In genomic region chr19:11480927-11481776, GRCh38 we compare ENCODE assay signal across 9 cellular contexts. TPM values are rescaled to one million over a fixed set of nuclear protein-coding genes. Genes with fewer than 3 reads are reported as not detected.
DNase-seq lines count a peak whose midpoint lies in the region; FAIRE-seq and TF ChIP-seq lines count a peak whose summit lies in the region.
"Had no signal": no experiment of that assay in that cellular context is flagged by ENCODE, and none has a peak within 500 bp of the region (broad histone marks: within the 10 kb centered on the region; RNA-seq: fewer than 3 reads in every experiment).

Gene ELAVL3, minus strand, starts transcription at chr19:11481046. Its CDS starts 438 bp downstream, at chr19:11480608.

- H3K36me3 ChIP-seq in H1 (ENCODE audit: control insufficient read depth in 2 of 4, insufficient read depth in 4 of 4, low read length in 3 of 4) (no peaks in the 10 kb centered on the region; a peak in 1 of 8 replicates), skeletal muscle satellite cell (ENCODE audit: insufficient read depth, low read length) (no peaks in the 10 kb centered on the region)

- no peak within 1 kb of the TSS for H3K27ac ChIP-seq in H1 (ENCODE audit: low read depth, low read length)
- H3K27ac ChIP-seq: SJSA1 had no signal

- H3K79me1 ChIP-seq in H1 (ENCODE audit: low read depth, low read length): no peaks in the 10 kb centered on the region

- no peak within 1 kb of the TSS for H3K4ac ChIP-seq in H1 (replicated peaks; ENCODE audit: insufficient read length, low read depth, low read length)

- no peak within 1 kb of the TSS for H3K23ac ChIP-seq in H1 (ENCODE audit: insufficient read length)

- no peak within 1 kb of the TSS for H3K56ac ChIP-seq in H1 (replicated peaks; ENCODE audit: insufficient read length, low read depth, low read length)

- no peak within 1 kb of the TSS for H2BK5ac ChIP-seq in H1 (ENCODE audit: low read depth, low read length)

- POLR2A ChIA-PET in H1 (lab: Charles Lee; ENCODE audit: partially characterized antibody): interaction anchor here (0.6 to 3.9 kb wide), 17 partner anchors 9 to 106 kb away, joined by 3 to 20 read pairs (median 4); no protein-coding TSS in a partner anchor

- H3K4me3 ChIP-seq in H1 (ENCODE audit: extremely low read depth in 1 of 4, insufficient read depth in 2 of 4, low read depth in 3 of 4, low read length in 4 of 4): peak within 1 kb of the TSS; percentile 11 to 58 (median 20); a peak in 7 of 8 replicates
- H3K4me3 ChIP-seq in skeletal muscle satellite cell (ENCODE audit: low read length): no peak within 1 kb of the TSS

- no peak for TF ChIP-seq RAD21 in H1 (IDR thresholded peaks at IDR 0.05 in 1 of 2, conservative IDR thresholded peaks at IDR 0.05 in 1 of 2; ENCODE audit: low read depth in 2 of 2, low read length in 2 of 2)

- H3K14ac ChIP-seq in H1 (ENCODE audit: insufficient read length): no peak within 1 kb of the TSS

- CTCF ChIA-PET in H1 (lab: Charles Lee; ENCODE audit: partially characterized antibody): interaction anchor here (1.1 to 6.4 kb wide), 7 partner anchors 8 to 100 kb away, joined by 3 to 37 read pairs (median 5); no protein-coding TSS in a partner anchor

- TF ChIP-seq EP300 in H1 (IDR thresholded peaks at IDR 0.05; ENCODE audit: borderline replicate concordance in 1 of 2, low read depth in 2 of 2, low read length in 2 of 2): no peak

- H3K79me2 ChIP-seq in H1 (ENCODE audit: control insufficient read depth in 1 of 2, insufficient read depth in 2 of 2, low read length in 2 of 2): no peaks in the 10 kb centered on the region

- no peak within 1 kb of the TSS for H2BK120ac ChIP-seq in H1 (replicated peaks; ENCODE audit: low read depth, low read length)

- H2BK20ac ChIP-seq in H1 (ENCODE audit: low read length): no peak within 1 kb of the TSS

- H3K4me2 ChIP-seq in H1 (ENCODE audit: insufficient read depth in 1 of 2, low read depth in 2 of 2, low read length in 2 of 2): peak within 1 kb of the TSS; percentile 34 to 65
- H3K4me2 ChIP-seq in skeletal muscle satellite cell (ENCODE audit: low read length): peak within 1 kb of the TSS; percentile 76

- peak in 1 of 2 experiments; percentile 57; a peak in 1 of 3 replicates for TF ChIP-seq POLR2A in H1 (IDR thresholded peaks at IDR 0.05; ENCODE audit: control extremely low read depth in 1 of 2, low read depth in 2 of 2, low read length in 2 of 2)

- TF ChIP-seq CTCF in H1 (IDR thresholded peaks at IDR 0.05; ENCODE audit: control extremely low read depth in 1 of 3, insufficient read depth in 1 of 3, low read depth in 1 of 3, low read length in 3 of 3): no peak

- no peak within 1 kb of the TSS for H4K5ac ChIP-seq in H1 (ENCODE audit: insufficient read length, low read depth, low read length)

- H3K9me3 ChIP-seq in H1 (ENCODE audit: insufficient read depth in 2 of 2, low read depth in 1 of 2, low read length in 1 of 2): no peaks in the 10 kb centered on the region; a peak in 1 of 4 replicates
- H3K9me3 ChIP-seq in skeletal muscle satellite cell (replicated peaks; ENCODE audit: low read length): no peaks in the 10 kb centered on the region

- H3K9ac ChIP-seq in H1 (replicated peaks in 1 of 4; ENCODE audit: extremely low read depth in 1 of 4, low read depth in 3 of 4, low read length in 3 of 4) (no peak within 1 kb of the TSS), skeletal muscle satellite cell (ENCODE audit: low read depth, low read length) (no peak within 1 kb of the TSS)

- H3K27me3 ChIP-seq in H1 (replicated peaks in 1 of 4; ENCODE audit: control insufficient read depth in 3 of 4, extremely low read depth in 1 of 4, insufficient read depth in 3 of 4, low read length in 3 of 4) (peaks cover 20 to 26% (median 23%) of the 10 kb centered on the region in 4 experiments), skeletal muscle satellite cell (ENCODE audit: control insufficient read depth, insufficient read depth, low read length) (peaks cover 45% of the 10 kb centered on the region)

- no peak within 1 kb of the TSS for H4K91ac ChIP-seq in H1 (replicated peaks; ENCODE audit: insufficient read length, low read length)

- H2AK5ac ChIP-seq in H1 (ENCODE audit: low read depth, low read length): no peak within 1 kb of the TSS

- H2BK12ac ChIP-seq in H1 (ENCODE audit: low read depth, low read length): no peak within 1 kb of the TSS

- no peak within 1 kb of the TSS; the same call in 1 of the 2 replicates for H4K8ac ChIP-seq in H1 (ENCODE audit: extremely low read depth, insufficient read depth, low read length)

- DNase-seq in SHP77 (lab: John Stamatoyannopoulos, UW): peak; percentile 43 to 69
- no peak for DNase-seq in SHP77 treated with DMSO at 0.1 percent for 48 hours (lab: John Stamatoyannopoulos, UW)
- DNase-seq in NCI-H345 treated with DMSO at 0.1 percent for 48 hours (lab: John Stamatoyannopoulos, UW; ENCODE audit: unreplicated experiment): peak; percentile 13
- DNase-seq in H1 (ENCODE audit: low read depth in 1 of 2, low spot score in 2 of 2): peak in 1 of 2 experiments; percentile 76
- DNase-seq in activated CD4-positive, CD25-positive, alpha-beta regulatory T cell (lab: John Stamatoyannopoulos, UW): no peak
- no peak for DNase-seq in ureter (ENCODE audit: low spot score)
- no peak for DNase-seq in islet precursor cell

- H2BK15ac ChIP-seq in H1 (ENCODE audit: low read length): no peak within 1 kb of the TSS

- no peak within 1 kb of the TSS for H3K18ac ChIP-seq in H1 (ENCODE audit: extremely low read depth, low read length)

- peaks cover 0 to 17% (median 5%) of the 10 kb centered on the region in 4 experiments; a peak in 5 of 7 replicates for H3K4me1 ChIP-seq in H1 (replicated peaks in 1 of 4; ENCODE audit: control insufficient read depth in 3 of 4, insufficient read depth in 4 of 4, low read length in 3 of 4)
- peaks cover 11% of the 10 kb centered on the region for H3K4me1 ChIP-seq in skeletal muscle satellite cell (ENCODE audit: control insufficient read depth, insufficient read depth, low read length)

- FAIRE-seq in H1 (lab: Jason Lieb, UNC): no peak

- H4K20me1 ChIP-seq in H1 (replicated peaks in 1 of 2; ENCODE audit: control insufficient read depth in 1 of 2, insufficient read depth in 2 of 2, low read length in 2 of 2): peaks cover 0 to 7% of the 10 kb centered on the region in 2 experiments

- no peak within 1 kb of the TSS for H2AFZ ChIP-seq in H1 (ENCODE audit: low read length)

- 28% methylated on average over 40 of the region's 52 CpGs; no CpG with 5 or more reads in 1 of the 2 experiments for WGBS in H1 (ENCODE audit: extremely low coverage in 1 of 2, insufficient coverage in 1 of 2, insufficient read length in 1 of 2, insufficient replicate concordance in 2 of 2, low coverage in 1 of 2, low lambda C conversion rate in 2 of 2, missing lambda C conversion rate in 1 of 2), 2 experiments

- peaks cover 7% of the 10 kb centered on the region; the same call in 1 of the 2 replicates for H3K23me2 ChIP-seq in H1 (ENCODE audit: low read depth, low read length)

TF ChIP-seq in H1, 55 proteins besides CTCF, POLR2A, EP300 and RAD21:
- TF ChIP-seq BACH1 (IDR thresholded peaks at IDR 0.05; ENCODE audit: low read length) (no peak), USF2 (IDR thresholded peaks at IDR 0.05; ENCODE audit: low read length) (no peak), TAF7 (optimal IDR thresholded peaks at IDR 0.05; ENCODE audit: borderline replicate concordance, low read depth, low read length) (no peak), YY1 (IDR thresholded peaks at IDR 0.05; ENCODE audit: low read depth, low read length) (no peak), EZH2 (IDR thresholded peaks at IDR 0.05; ENCODE audit: low read depth, low read length, severe bottlenecking) (no peak), JUN (IDR thresholded peaks at IDR 0.05; ENCODE audit: low read depth, low read length) (no peak), MAX (IDR thresholded peaks at IDR 0.05) (peak; percentile 51; the same call in 1 of the 2 replicates), TAF1 (IDR thresholded peaks at IDR 0.05; ENCODE audit: low read depth, low read length) (peak; percentile 58; the same call in 1 of the 2 replicates), TBP (IDR thresholded peaks at IDR 0.05; ENCODE audit: low read depth, low read length) (peak; percentile 84; the same call in 1 of the 2 replicates), PHF8 (conservative IDR thresholded peaks at IDR 0.05; ENCODE audit: low read depth, low read length) (no peak; the same call in 1 of the 2 replicates), CBX5 (IDR thresholded peaks at IDR 0.05; ENCODE audit: low read depth, low read length) (no peak)

RNA-seq across cellular contexts. Expression of gene ELAVL3, which starts in this region (rescaled TPM):
- 1.0 and 2.0 TPM in 2 replicates for total RNA-seq in H1 (2021; fragmentation: NEBNext Ultra II Directional; extraction: Animal tissue kit (Norgen Biotek cat#: 25700))
- polyA plus RNA-seq in H1 (2011; rRNA removed): 0.80 and 1.2 TPM in 2 replicates
- polyA plus RNA-seq in H1 (2011; cell fraction: cytosol; rRNA removed): 0.94 TPM
- 3.3 TPM for polyA plus RNA-seq in H1 (2011; cell fraction: nucleus; rRNA removed)
- 0.94 to 1.4 TPM (median 1.1 TPM) in 4 replicates for polyA plus RNA-seq in H1 (2012, experiment 1 of 2)
- polyA plus RNA-seq in H1 (2012, experiment 2 of 2): 0.38 TPM
- polyA plus RNA-seq in H1 (2013, experiment 1 of 2): 1.3 TPM
- polyA plus RNA-seq in H1 (2013, experiment 2 of 2): 0.83 TPM
- polyA minus RNA-seq in H1 (2011; rRNA and poly(A)+ RNA removed): 1.4 and 1.6 TPM in 2 replicates
- polyA minus RNA-seq in H1 (2011; cell fraction: cytosol; rRNA and poly(A)+ RNA removed): not detected
- 2.8 TPM for polyA minus RNA-seq in H1 (2011; cell fraction: nucleus; rRNA and poly(A)+ RNA removed)
- total RNA-seq in skeletal muscle satellite cell (2012; rRNA removed): not detected in 2 replicates
- total RNA-seq in ureter: not detected

Comparison
In these comparisons a context has a peak if more than half of its experiments do, and no peak if none do; other contexts are left out.
1. DNase-seq: peak in SHP77 (2 of 2) and NCI-H345 treated with DMSO at 0.1 percent for 48 hours (single experiment); none in SHP77 treated with DMSO at 0.1 percent for 48 hours (single experiment), activated CD4-positive, CD25-positive, alpha-beta regulatory T cell (0 of 4), ureter (single experiment) and islet precursor cell (single experiment).